Comparison of ENCODE assay signal across 17 cellular contexts in the genomic region with DNA sequence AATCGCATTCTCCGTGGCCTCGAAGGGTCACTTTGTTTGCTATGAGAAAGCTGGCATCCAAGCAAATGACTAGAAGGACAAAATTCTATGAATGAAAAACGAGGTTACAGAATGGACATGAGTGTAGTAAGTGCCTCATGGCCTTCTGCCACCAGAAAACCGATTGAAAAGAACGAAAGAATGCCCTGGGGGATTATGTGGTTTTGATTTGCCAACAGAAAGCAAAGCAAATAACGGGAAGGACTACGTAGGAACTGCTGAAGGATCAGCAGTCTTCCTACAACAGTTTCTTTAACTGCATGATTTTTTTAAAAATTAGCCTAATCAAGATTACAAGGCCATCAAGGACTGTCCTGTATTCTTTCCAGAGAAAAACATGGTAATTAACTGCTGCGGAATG. TPM values are rescaled to one million over a fixed set of nuclear protein-coding genes. Genes with fewer than 3 reads are reported as not detected.
"Had no signal": no experiment of that assay in that cellular context is flagged by ENCODE, and none has a peak within 500 bp of the region (broad histone marks: within the 10 kb centered on the region; RNA-seq: fewer than 3 reads in every experiment).

No MANE protein-coding gene starts in this region.

- H3K4me1 ChIP-seq: ascending aorta, heart left ventricle, left ventricle myocardium inferior, psoas muscle, sigmoid colon had no signal

- H3K9me3 ChIP-seq: ascending aorta, heart left ventricle, left ventricle myocardium inferior, psoas muscle, sigmoid colon, thoracic aorta had no signal

- DNase-seq: activated CD4-positive, alpha-beta memory T cell treated with anti-CD3 and anti-CD28 coated beads, Interleukin-2, amount 10 ng/mL, durations not matched to agents 7 days and 5 days; activated naive CD8-positive, alpha-beta T cell treated with anti-CD3 and anti-CD28 coated beads, Interleukin-2, amount 10 ng/mL, durations not matched to agents 7 days and 5 days; dermis blood vessel endothelial cell; erythroblast; kidney; left ventricle myocardium inferior; mesenchymal stem cell; nephron progenitor cell; psoas muscle; sigmoid colon; stimulated activated CD4-positive, alpha-beta T cell treated with anti-CD3 and anti-CD28 coated beads, Interleukin-4, amount 100 ng/mL, for 1 hour; stimulated activated CD8-positive, alpha-beta memory T cell treated with anti-CD3 and anti-CD28 coated beads, Interleukin-4, amount 100 ng/mL, for 48 hours; T-helper 1 cell had no signal

- H3K27me3 ChIP-seq: ascending aorta, sigmoid colon had no signal

- H3K27ac ChIP-seq: ascending aorta, heart left ventricle, left ventricle myocardium inferior, psoas muscle, sigmoid colon, thoracic aorta, VCaP had no signal

- H3K36me3 ChIP-seq: ascending aorta, heart left ventricle, left ventricle myocardium inferior, sigmoid colon, thoracic aorta had no signal

- H3K4me3 ChIP-seq: ascending aorta, heart left ventricle, left ventricle myocardium inferior, psoas muscle, sigmoid colon, thoracic aorta had no signal

- ATAC-seq: heart left ventricle, psoas muscle had no signal

RNA-seq across cellular contexts. Expression of a gene that starts 50.6 kb away (rescaled TPM):
- total RNA-seq: activated CD4-positive, alpha-beta memory T cell treated with anti-CD3 and anti-CD28 coated beads, Interleukin-2, amount 10 ng/mL, durations not matched to agents 7 days and 5 days; activated naive CD8-positive, alpha-beta T cell treated with anti-CD3 and anti-CD28 coated beads, Interleukin-2, amount 10 ng/mL, durations not matched to agents 7 days and 5 days had no signal
